In the genomic region with DNA sequence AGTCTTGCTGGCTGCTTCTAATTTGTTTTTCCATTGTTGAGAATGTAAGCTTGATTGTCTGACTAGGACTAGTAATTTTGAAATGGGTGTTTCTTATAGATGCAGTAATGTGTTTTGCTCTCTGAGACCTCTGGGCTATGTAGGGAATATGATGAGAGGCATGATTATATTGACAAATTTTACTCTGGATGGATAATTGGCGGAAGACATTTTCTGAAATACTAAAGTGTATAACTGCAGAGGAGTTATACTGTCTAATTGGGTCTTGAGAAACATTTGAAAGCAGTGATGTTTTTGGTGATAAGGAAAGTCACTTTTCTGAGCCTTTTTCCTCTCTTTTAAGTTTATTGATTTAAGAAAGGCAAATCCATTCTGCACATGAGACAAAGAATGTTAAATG, we compare ENCODE assay signal across 8 cellular contexts. TPM values are rescaled to one million over a fixed set of nuclear protein-coding genes. Genes with fewer than 3 reads are reported as not detected.
DNase-seq lines count a peak whose midpoint lies in the region; ATAC-seq and TF ChIP-seq lines count a peak whose summit lies in the region.

No MANE protein-coding gene starts in this region.

- no peaks in the 10 kb centered on the region for H3K27me3 Mint-ChIP-seq in CD8-positive, alpha-beta T cell (ENCODE audit: low read depth)
- no peaks in the 10 kb centered on the region for H3K27me3 Mint-ChIP-seq in naive B cell

- no peaks in the 10 kb centered on the region for H3K27me3 ChIP-seq in CD8-positive, alpha-beta T cell (ENCODE audit: insufficient read depth, low read length)
- no peaks in the 10 kb centered on the region for H3K27me3 ChIP-seq in HL-60 (ENCODE audit: insufficient read depth, poor library complexity, severe bottlenecking)

- H3K9me3 Mint-ChIP-seq in CD8-positive, alpha-beta T cell = no peaks in the 10 kb centered on the region
- H3K9me3 Mint-ChIP-seq in naive B cell = no peaks in the 10 kb centered on the region

- no peak for DNase-seq in CD8-positive, alpha-beta T cell
- no peak for DNase-seq in HL-60 (ENCODE audit: low read depth in 1 of 2, low spot score in 1 of 2)
- DNase-seq in astrocyte of the cerebellum (ENCODE audit: low read depth) = no peak
- DNase-seq in naive B cell = no peak
- no peak for DNase-seq in amniotic stem cell (lab: John Stamatoyannopoulos, UW)
- no peak for DNase-seq in sciatic nerve (ENCODE audit: low spot score)
- no peak for DNase-seq in hypothalamus (lab: John Stamatoyannopoulos, UW)

- POLR2A ChIA-PET in CD8-positive, alpha-beta T cell (lab: Charles Lee) = no interaction called here

- in situ Hi-C loops in astrocyte of the cerebellum (cut with HindIII; ENCODE audit: low sequenced_read_pairs) = no loop called here

- CTCF ChIA-PET in CD8-positive, alpha-beta T cell (lab: Charles Lee) = no interaction called here

- peak overlapping the region; percentile 98 for H3K4me3 Mint-ChIP-seq in CD8-positive, alpha-beta T cell
- H3K4me3 Mint-ChIP-seq in naive B cell = peak overlapping the region in 7 of 8 donors; percentile 13 to 99 (median 92)

- intact Hi-C loops in CD8-positive, alpha-beta T cell (cut with DNase I, micrococcal nuclease) = loop anchor here (2.0 to 10.0 kb wide), 5 partner anchors 607 to 1827 kb away; a partner anchor contains a TSS
- intact Hi-C loops in sciatic nerve (cut with DNase I) = no loop called here

- no peak overlapping the region for H3K4me3 ChIP-seq in CD8-positive, alpha-beta T cell (ENCODE audit: low read depth, low read length)
- peak overlapping the region; percentile 95; the same call in 1 of the 2 replicates for H3K4me3 ChIP-seq in HL-60 (replicated peaks; ENCODE audit: insufficient read depth, low read length)
- peak overlapping the region; percentile 82 for H3K4me3 ChIP-seq in astrocyte of the cerebellum (ENCODE audit: low read depth, low read length)

- H3K36me3 ChIP-seq in CD8-positive, alpha-beta T cell (ENCODE audit: insufficient read depth, low read length) = no peaks in the 10 kb centered on the region

- H3K4me1 Mint-ChIP-seq in CD8-positive, alpha-beta T cell (ENCODE audit: low read depth) = peaks cover 45% of the 10 kb centered on the region
- peaks cover 21 to 37% (median 35%) of the 10 kb centered on the region in 3 donors for H3K4me1 Mint-ChIP-seq in naive B cell

- H3K4me1 ChIP-seq in CD8-positive, alpha-beta T cell (ENCODE audit: insufficient read depth, low read length) = peaks cover 27% of the 10 kb centered on the region

- TF ChIP-seq CTCF in CD8-positive, alpha-beta T cell (IDR thresholded peaks at IDR 0.05) = no peak
- TF ChIP-seq CTCF in HL-60 (IDR thresholded peaks at IDR 0.05; ENCODE audit: insufficient read depth, low read length) (no peak), astrocyte of the cerebellum (IDR thresholded peaks at IDR 0.05; ENCODE audit: low read depth, low read length, missing control alignments) (no peak)

- ATAC-seq in CD8-positive, alpha-beta T cell = no peak
- no peak for ATAC-seq in naive B cell (ENCODE audit: low read depth in 2 of 2)
- no peak for ATAC-seq in sciatic nerve
- no peak for ATAC-seq in GM21526 (IDR thresholded peaks at IDR 0.05; ENCODE audit: low FRiP score, unreplicated experiment)

- H3K27ac ChIP-seq in CD8-positive, alpha-beta T cell (ENCODE audit: low read depth, low read length) = no peak overlapping the region
- H3K27ac ChIP-seq in HL-60 (replicated peaks) = no peak overlapping the region

- peaks cover 13% of the 10 kb centered on the region for H3K36me3 Mint-ChIP-seq in CD8-positive, alpha-beta T cell
- H3K36me3 Mint-ChIP-seq in naive B cell = no peaks in the 10 kb centered on the region

- peak overlapping the region; percentile 73 for H3K27ac Mint-ChIP-seq in CD8-positive, alpha-beta T cell
- peak overlapping the region in 4 of 6 donors; percentile 3 to 97 (median 44) for H3K27ac Mint-ChIP-seq in naive B cell

- H3K9me3 ChIP-seq in CD8-positive, alpha-beta T cell (ENCODE audit: low read length) = no peaks in the 10 kb centered on the region

RNA-seq across cellular contexts. Expression of a gene that starts 1.8 kb away (rescaled TPM):
- total RNA-seq in CD8-positive, alpha-beta T cell = 10 to 100 TPM; 35.0 to 39.0 TPM
- 10 to 100 TPM in 4 of 6 donors, 1 to 10 TPM in 2; 8.6 to 17.5 (median 12.7) TPM for polyA plus RNA-seq in naive B cell (ENCODE audit: low read depth in 6 of 6)
- 76.9 TPM for total RNA-seq in sciatic nerve
